In genomic region chr19:13788991-13789390, GRCh38 we compare ENCODE assay signal across 8 cellular contexts. TPM values are rescaled to one million over a fixed set of nuclear protein-coding genes. Genes with fewer than 3 reads are reported as not detected.
A peak's percentile ranks its signal among the peaks of the same experiment; 100 is the strongest.
DNase-seq lines count a peak whose midpoint lies in the region; ATAC-seq, FAIRE-seq and TF ChIP-seq lines count a peak whose summit lies in the region.

No MANE protein-coding gene starts in this region.

- H2AFZ ChIP-seq in GM12878 (ENCODE audit: control insufficient read depth, low read depth, low read length): peak overlapping the region; percentile 45

- H3K9ac ChIP-seq in GM12878 (ENCODE audit: control insufficient read depth, insufficient read depth, low read length): no peak overlapping the region

- RAD21 ChIA-PET in GM12878 (lab: Charles Lee; ENCODE audit: unreplicated experiment): interaction anchor here (1.6 to 2.6 kb wide), 2 partner anchors 57 to 73 kb away, joined by 3 to 30 read pairs; no protein-coding TSS in a partner anchor

- BruUV-seq in GM12878 (replicated peaks; lab: Mats Ljungman, UMichigan) (no TSS peak), A673 (replicated peaks; lab: Mats Ljungman, UMichigan) (no TSS peak)

- peak overlapping the region; percentile 61 for H3K4me3 Mint-ChIP-seq in CD8-positive, alpha-beta T cell
- H3K4me3 Mint-ChIP-seq in naive thymus-derived CD4-positive, alpha-beta T cell: peak overlapping the region; percentile 61 to 92 (median 68)
- no peak overlapping the region for H3K4me3 Mint-ChIP-seq in WTC11

- H3K27ac Mint-ChIP-seq in CD8-positive, alpha-beta T cell: peak overlapping the region; percentile 89
- H3K27ac Mint-ChIP-seq in naive thymus-derived CD4-positive, alpha-beta T cell: peak overlapping the region; percentile 81 to 99 (median 93)
- H3K27ac Mint-ChIP-seq in WTC11: no peak overlapping the region

- no peaks in the 10 kb centered on the region for H3K79me2 ChIP-seq in GM12878 (ENCODE audit: control insufficient read depth, insufficient read depth, low read length)

- H3K36me3 ChIP-seq in CD8-positive, alpha-beta T cell (ENCODE audit: insufficient read depth, low read length): no peaks in the 10 kb centered on the region
- H3K36me3 ChIP-seq in GM12878 (ENCODE audit: control insufficient read depth in 2 of 2, insufficient read depth in 2 of 2, low read length in 1 of 2) (no peaks in the 10 kb centered on the region), A673 (ENCODE audit: insufficient read depth, low read length, poor library complexity, severe bottlenecking) (no peaks in the 10 kb centered on the region)
- H3K36me3 ChIP-seq in naive thymus-derived CD4-positive, alpha-beta T cell (ENCODE audit: control insufficient read depth in 2 of 3, insufficient read depth in 3 of 3, low read length in 3 of 3): no peaks in the 10 kb centered on the region

- FAIRE-seq in GM12878 (lab: Jason Lieb, UNC): no peak

- H3K27ac ChIP-seq in CD8-positive, alpha-beta T cell (ENCODE audit: low read depth, low read length): no peak overlapping the region
- H3K27ac ChIP-seq in GM12878 (ENCODE audit: control insufficient read depth, insufficient read depth): no peak overlapping the region
- peak overlapping the region; percentile 63 for H3K27ac ChIP-seq in naive thymus-derived CD4-positive, alpha-beta T cell (ENCODE audit: low read depth, low read length)
- H3K27ac ChIP-seq in A673 (ENCODE audit: low read depth, low read length, poor library complexity, severe bottlenecking): no peak overlapping the region

- TF ChIP-seq POLR2A in GM12878 (IDR thresholded peaks at IDR 0.05; ENCODE audit: low read depth, low read length): no peak

- in situ Hi-C loops in GM12878 (cut with MboI): no loop called here

- TF ChIP-seq CTCF in CD8-positive, alpha-beta T cell (IDR thresholded peaks at IDR 0.05): no peak
- TF ChIP-seq CTCF in GM12878 (IDR thresholded peaks at IDR 0.05 in 2 of 3, conservative IDR thresholded peaks at IDR 0.05 in 1 of 3; ENCODE audit: control insufficient read depth in 2 of 3, extremely low read depth in 1 of 3, insufficient read depth in 1 of 3, low read depth in 3 of 3, low read length in 3 of 3) (no peak), A673 (conservative IDR thresholded peaks at IDR 0.05; ENCODE audit: low read depth, low read length) (no peak), WTC11 (IDR thresholded peaks at IDR 0.05) (no peak)

- CTCF ChIA-PET in CD8-positive, alpha-beta T cell (lab: Charles Lee): interaction anchor here (1.4 to 11.7 kb wide), 4 partner anchors 48 to 286 kb away, joined by 3 to 263 read pairs (median 12); no protein-coding TSS in a partner anchor
- CTCF ChIA-PET in GM12878 (lab: Yijun Ruan, JAX) (interaction anchor here (0.9 to 1.5 kb wide), 5 partner anchors 14 to 74 kb away, joined by 3 to 11 read pairs (median 6); partner anchors contain the start of gene C19orf53), A673 (lab: Charles Lee) (interaction anchor here (0.7 kb wide), 1 partner anchor 157 kb away, joined by 4 read pairs; no protein-coding TSS in a partner anchor), WTC11 (lab: Charles Lee) (interaction anchor here (1.0 to 2.7 kb wide), 2 partner anchors 29 to 74 kb away, joined by 3 to 13 read pairs; no protein-coding TSS in a partner anchor)
- CTCF ChIA-PET in naive thymus-derived CD4-positive, alpha-beta T cell (lab: Charles Lee): interaction anchor here (2.1 to 10.8 kb wide), 3 partner anchors 48 to 71 kb away, joined by 9 to 227 read pairs (median 9); no protein-coding TSS in a partner anchor

- peak in 4 of 7 experiments; percentile 31 to 66 (median 40) for DNase-seq in CD8-positive, alpha-beta T cell
- DNase-seq in NAMALWA (ENCODE audit: low spot score) (peak; percentile 34), GM12878 (ENCODE audit: low read depth, low spot score) (no peak), A673 (ENCODE audit: low spot score) (no peak), superior temporal gyrus (ENCODE audit: extremely low spot score) (no peak), WTC11 (ENCODE audit: low spot score) (no peak)
- peak in 3 of 9 donors; percentile 15 to 39 (median 20) for DNase-seq in naive thymus-derived CD4-positive, alpha-beta T cell

- no peaks in the 10 kb centered on the region for H3K27me3 Mint-ChIP-seq in CD8-positive, alpha-beta T cell (ENCODE audit: low read depth)
- H3K27me3 Mint-ChIP-seq in naive thymus-derived CD4-positive, alpha-beta T cell: no peaks in the 10 kb centered on the region
- H3K27me3 Mint-ChIP-seq in WTC11 (ENCODE audit: low read depth): no peaks in the 10 kb centered on the region

- WGBS in GM12878 (ENCODE audit: insufficient coverage, insufficient replicate concordance, low lambda C conversion rate, missing lambda C conversion rate): 2% methylated on average over 8 of the region's 8 CpGs

- peaks cover 40% of the 10 kb centered on the region for H3K4me1 ChIP-seq in CD8-positive, alpha-beta T cell (ENCODE audit: insufficient read depth, low read length)
- H3K4me1 ChIP-seq in GM12878 (ENCODE audit: control insufficient read depth, insufficient read depth, low read length): peaks cover 25% of the 10 kb centered on the region
- H3K4me1 ChIP-seq in naive thymus-derived CD4-positive, alpha-beta T cell (ENCODE audit: control insufficient read depth in 2 of 2, insufficient read depth in 2 of 2, low read length in 2 of 2): peaks cover 28 to 36% of the 10 kb centered on the region in 2 donors
- H3K4me1 ChIP-seq in A673 (ENCODE audit: insufficient read depth, low read length, poor library complexity, severe bottlenecking): peaks cover 11% of the 10 kb centered on the region

- H3K9me3 Mint-ChIP-seq in CD8-positive, alpha-beta T cell: no peaks in the 10 kb centered on the region
- peaks cover 0 to 1% (median 0%) of the 10 kb centered on the region in 11 donors for H3K9me3 Mint-ChIP-seq in naive thymus-derived CD4-positive, alpha-beta T cell
- H3K9me3 Mint-ChIP-seq in WTC11: no peaks in the 10 kb centered on the region

- H3K27me3 ChIP-seq in CD8-positive, alpha-beta T cell (ENCODE audit: insufficient read depth, low read length): no peaks in the 10 kb centered on the region
- H3K27me3 ChIP-seq in GM12878 (replicated peaks in 1 of 2; ENCODE audit: control insufficient read depth in 2 of 2, insufficient read depth in 2 of 2, low read length in 1 of 2): no peaks in the 10 kb centered on the region
- H3K27me3 ChIP-seq in naive thymus-derived CD4-positive, alpha-beta T cell (ENCODE audit: control insufficient read depth in 2 of 2, insufficient read depth in 2 of 2, low read length in 2 of 2): no peaks in the 10 kb centered on the region
- H3K27me3 ChIP-seq in A673 (replicated peaks; ENCODE audit: insufficient read depth, low read depth, low read length, poor library complexity): no peaks in the 10 kb centered on the region

- POLR2A ChIA-PET in CD8-positive, alpha-beta T cell (lab: Charles Lee): interaction anchor here (0.7 to 3.1 kb wide), 5 partner anchors 8 to 73 kb away, joined by 3 to 24 read pairs (median 15); partner anchors contain the start of gene C19orf53
- POLR2A ChIA-PET in GM12878 (lab: Charles Lee): interaction anchor here (0.6 to 2.0 kb wide), 3 partner anchors 46 to 73 kb away, joined by 3 to 11 read pairs (median 3); no protein-coding TSS in a partner anchor
- POLR2A ChIA-PET in naive thymus-derived CD4-positive, alpha-beta T cell (lab: Charles Lee): interaction anchor here (0.6 to 8.9 kb wide), 19 partner anchors 8 to 348 kb away, joined by 3 to 86 read pairs (median 4); partner anchors contain the start of genes C19orf53, IL27RA and RFX1
- POLR2A ChIA-PET in A673 (lab: Charles Lee; ENCODE audit: low non-redundant PET): no interaction called here
- POLR2A ChIA-PET in WTC11 (lab: Charles Lee): no interaction called here

- no peaks in the 10 kb centered on the region for H4K20me1 ChIP-seq in GM12878 (ENCODE audit: control insufficient read depth, insufficient read depth)

- peak; percentile 11 for ATAC-seq in CD8-positive, alpha-beta T cell
- ATAC-seq in GM12878 (no peak; the same call in 2 of the 3 replicates), GM18517 (IDR thresholded peaks at IDR 0.05; ENCODE audit: unreplicated experiment) (no peak), WTC11 (no peak)
- ATAC-seq in naive thymus-derived CD4-positive, alpha-beta T cell: no peak

- H3K4me1 Mint-ChIP-seq in CD8-positive, alpha-beta T cell (ENCODE audit: low read depth): peaks cover 35% of the 10 kb centered on the region
- peaks cover 7 to 51% (median 34%) of the 10 kb centered on the region in 7 donors for H3K4me1 Mint-ChIP-seq in naive thymus-derived CD4-positive, alpha-beta T cell
- H3K4me1 Mint-ChIP-seq in WTC11: peaks cover 9% of the 10 kb centered on the region

- peak overlapping the region; percentile 41; the same call in 1 of the 2 replicates for H3K4me2 ChIP-seq in GM12878 (ENCODE audit: control insufficient read depth, insufficient read depth)

- H3K4me3 ChIP-seq in CD8-positive, alpha-beta T cell (ENCODE audit: low read depth, low read length): no peak overlapping the region
- H3K4me3 ChIP-seq in GM12878: no peak overlapping the region
- no peak overlapping the region for H3K4me3 ChIP-seq in naive thymus-derived CD4-positive, alpha-beta T cell (ENCODE audit: low read length)
- H3K4me3 ChIP-seq in A673 (ENCODE audit: low read depth, low read length, poor library complexity, severe bottlenecking): no peak overlapping the region

- H3K9me3 ChIP-seq in CD8-positive, alpha-beta T cell (ENCODE audit: low read length): no peaks in the 10 kb centered on the region
- no peaks in the 10 kb centered on the region for H3K9me3 ChIP-seq in GM12878 (replicated peaks; ENCODE audit: control insufficient read depth, insufficient read depth, low read length)
- H3K9me3 ChIP-seq in naive thymus-derived CD4-positive, alpha-beta T cell (ENCODE audit: control insufficient read depth in 2 of 3, low read length in 3 of 3): no peaks in the 10 kb centered on the region
- H3K9me3 ChIP-seq in A673 (ENCODE audit: low read depth, low read length, poor library complexity, severe bottlenecking): no peaks in the 10 kb centered on the region

- no peak for TF ChIP-seq RAD21 in GM12878 (IDR thresholded peaks at IDR 0.05; ENCODE audit: insufficient read depth, low read depth, low read length)

- no peak for TF ChIP-seq EP300 in GM12878 (IDR thresholded peaks at IDR 0.05; ENCODE audit: borderline replicate concordance in 1 of 2, control insufficient read depth in 1 of 2, low read depth in 2 of 2, low read length in 2 of 2)

- intact Hi-C loops in CD8-positive, alpha-beta T cell (cut with DNase I, micrococcal nuclease): loop anchor here (5.0 kb wide), 3 partner anchors 58 to 283 kb away; partner anchors contain the start of gene MISP3 (in 1 of the 2)
- intact Hi-C loops in GM12878 (cut with micrococcal nuclease; ENCODE audit: unreplicated experiment): no loop called here
- intact Hi-C loops in naive thymus-derived CD4-positive, alpha-beta T cell (cut with micrococcal nuclease): no loop called here
- intact Hi-C loops in A673 (cut with micrococcal nuclease; ENCODE audit: unreplicated experiment): no loop called here

- SMC1A ChIA-PET in GM12878 (lab: Charles Lee; ENCODE audit: uncharacterized antibody, unreplicated experiment): interaction anchor here (1.4 to 2.8 kb wide), 3 partner anchors 14 to 73 kb away, joined by 5 to 21 read pairs (median 7); no protein-coding TSS in a partner anchor

- no peaks in the 10 kb centered on the region for H3K36me3 Mint-ChIP-seq in CD8-positive, alpha-beta T cell
- H3K36me3 Mint-ChIP-seq in naive thymus-derived CD4-positive, alpha-beta T cell: no peaks in the 10 kb centered on the region
- no peaks in the 10 kb centered on the region for H3K36me3 Mint-ChIP-seq in WTC11

RNA-seq across cellular contexts. Expression of gene ZSWIM4, which starts 6.3 kb away (rescaled TPM):
- total RNA-seq in CD8-positive, alpha-beta T cell: 1 to 10 TPM; 4.1 to 5.0 TPM
- 12.5 and 13.0 TPM in 2 replicates for total RNA-seq in GM12878 (2013; cell fraction: nucleolus; rRNA removed)
- total RNA-seq in GM12878 (2014; rRNA removed) (3.1 TPM in 2 replicates), GM12878 (2014; rRNA removed; fragmentation: Illumina TruSeq; extraction: Trizol) (1.1 and 1.2 TPM in 2 replicates), GM12878 (2021) (11.1 and 12.2 TPM in 2 replicates), A673 (2021) (9.8 and 13.7 TPM in 2 replicates), WTC11 (2021) (33.4 to 35.5 TPM (median 34.2 TPM) in 3 replicates)
- 1.1 TPM for polyA plus RNA-seq in GM12878 (2011; ENCODE audit: low read depth)
- polyA plus RNA-seq in GM12878 (2011; rRNA removed) (0.66 and 1.3 TPM in 2 replicates), GM12878 (2014; fragmentation: Illumina TruSeq; extraction: Trizol) (1.6 and 2.2 TPM in 2 replicates), GM12878 (2014; fragmentation: Nextera tagmentation; extraction: Ambion mirVana) (not detected), GM12878 (2014; rRNA removed) (5.1 and 5.6 TPM in 2 replicates), GM12878 (2016; fragmentation: Nextera tagmentation; extraction: Ambion mirVana) (1 to 10 TPM in 1 of 2 experiments, under 1 TPM in 1; 0.73 to 1.2 TPM)
- polyA plus RNA-seq in GM12878 (2011; cell fraction: cytosol; rRNA removed): 2.6 TPM in 2 replicates
- polyA plus RNA-seq in GM12878 (2011; cell fraction: nucleus; rRNA removed): 3.2 and 4.0 TPM in 2 replicates
- 4.9 and 6.1 TPM in 2 replicates for polyA plus RNA-seq in GM12878 (2012)
- polyA minus RNA-seq in GM12878 (2011; rRNA and poly(A)+ RNA removed): 1.8 and 5.0 TPM in 2 replicates
- polyA minus RNA-seq in GM12878 (2011; cell fraction: cytosol; rRNA and poly(A)+ RNA removed): 3.1 and 3.2 TPM in 2 replicates
- polyA minus RNA-seq in GM12878 (2011; cell fraction: nucleus; rRNA and poly(A)+ RNA removed): 1.9 and 2.9 TPM in 2 replicates
- 1 to 10 TPM; 4.8 to 7.8 (median 5.9) TPM for total RNA-seq in naive thymus-derived CD4-positive, alpha-beta T cell
- polyA plus RNA-seq in naive thymus-derived CD4-positive, alpha-beta T cell: 1 to 10 TPM in 1 of 2 donors, under 1 TPM in 1; 0.73 to 1.6 TPM

RNA-seq across cellular contexts. Expression of gene C19orf53, which starts 14.7 kb away (rescaled TPM):
- 100 to 1,000 TPM; 116 TPM for total RNA-seq in CD8-positive, alpha-beta T cell
- total RNA-seq in GM12878 (2013; cell fraction: nucleolus; rRNA removed): 15.6 and 16.0 TPM in 2 replicates
- 183 and 198 TPM in 2 replicates for total RNA-seq in GM12878 (2014; rRNA removed)
- 120 and 138 TPM in 2 replicates for total RNA-seq in GM12878 (2014; rRNA removed; fragmentation: Illumina TruSeq; extraction: Trizol)
- total RNA-seq in GM12878 (2021): 109 and 115 TPM in 2 replicates
- 219 TPM for polyA plus RNA-seq in GM12878 (2011; ENCODE audit: low read depth)
- 99.9 and 186 TPM in 2 replicates for polyA plus RNA-seq in GM12878 (2011; rRNA removed)
- 225 and 239 TPM in 2 replicates for polyA plus RNA-seq in GM12878 (2011; cell fraction: cytosol; rRNA removed)
- 81.5 and 116 TPM in 2 replicates for polyA plus RNA-seq in GM12878 (2011; cell fraction: nucleus; rRNA removed)
- polyA plus RNA-seq in GM12878 (2012): 194 and 199 TPM in 2 replicates
- 38.4 and 171 TPM in 2 replicates for polyA plus RNA-seq in GM12878 (2014; fragmentation: Illumina TruSeq; extraction: Trizol)
- polyA plus RNA-seq in GM12878 (2014; fragmentation: Nextera tagmentation; extraction: Ambion mirVana): 100 to 1,000 TPM; 392 to 449 TPM
- 250 and 253 TPM in 2 replicates for polyA plus RNA-seq in GM12878 (2014; rRNA removed)
- 100 to 1,000 TPM; 266 to 268 TPM for polyA plus RNA-seq in GM12878 (2016; fragmentation: Nextera tagmentation; extraction: Ambion mirVana)
- 35.0 and 80.3 TPM in 2 replicates for polyA minus RNA-seq in GM12878 (2011; rRNA and poly(A)+ RNA removed)
- polyA minus RNA-seq in GM12878 (2011; cell fraction: cytosol; rRNA and poly(A)+ RNA removed): 41.4 and 51.9 TPM in 2 replicates
- 9.3 and 19.9 TPM in 2 replicates for polyA minus RNA-seq in GM12878 (2011; cell fraction: nucleus; rRNA and poly(A)+ RNA removed)
- 100 to 1,000 TPM in 1 of 5 experiments, 10 to 100 TPM in 4; 57.2 to 108 (median 86.2) TPM for total RNA-seq in naive thymus-derived CD4-positive, alpha-beta T cell
- 100 to 1,000 TPM; 203 to 289 TPM for polyA plus RNA-seq in naive thymus-derived CD4-positive, alpha-beta T cell
- total RNA-seq in A673 (2021): 137 and 140 TPM in 2 replicates
- 102 to 112 TPM (median 110 TPM) in 3 replicates for total RNA-seq in WTC11 (2021)

RNA-seq across cellular contexts. Expression of gene MRI1, which starts 24.7 kb away (rescaled TPM):
- total RNA-seq in CD8-positive, alpha-beta T cell: 10 to 100 TPM; 14.3 to 14.8 TPM
- total RNA-seq in GM12878 (2013; cell fraction: nucleolus; rRNA removed): 86.3 and 111 TPM in 2 replicates
- 49.5 and 50.3 TPM in 2 replicates for total RNA-seq in GM12878 (2014; rRNA removed)
- total RNA-seq in GM12878 (2014; rRNA removed; fragmentation: Illumina TruSeq; extraction: Trizol): 17.0 and 17.2 TPM in 2 replicates
- 36.3 and 40.0 TPM in 2 replicates for total RNA-seq in GM12878 (2021)
- 6.0 TPM for polyA plus RNA-seq in GM12878 (2011; ENCODE audit: low read depth)
- 16.6 and 28.2 TPM in 2 replicates for polyA plus RNA-seq in GM12878 (2011; rRNA removed)
- polyA plus RNA-seq in GM12878 (2011; cell fraction: cytosol; rRNA removed): 34.3 and 54.3 TPM in 2 replicates
- 259 and 261 TPM in 2 replicates for polyA plus RNA-seq in GM12878 (2011; cell fraction: nucleus; rRNA removed)
- 21.6 and 24.4 TPM in 2 replicates for polyA plus RNA-seq in GM12878 (2012)
- 14.3 and 18.5 TPM in 2 replicates for polyA plus RNA-seq in GM12878 (2014; fragmentation: Illumina TruSeq; extraction: Trizol)
- 1 to 10 TPM; 5.4 to 7.9 TPM for polyA plus RNA-seq in GM12878 (2014; fragmentation: Nextera tagmentation; extraction: Ambion mirVana)
- 46.4 and 51.1 TPM in 2 replicates for polyA plus RNA-seq in GM12878 (2014; rRNA removed)
- polyA plus RNA-seq in GM12878 (2016; fragmentation: Nextera tagmentation; extraction: Ambion mirVana): 10 to 100 TPM; 28.4 to 30.1 TPM
- polyA minus RNA-seq in GM12878 (2011; rRNA and poly(A)+ RNA removed): 10.5 and 22.7 TPM in 2 replicates
- 13.1 and 16.3 TPM in 2 replicates for polyA minus RNA-seq in GM12878 (2011; cell fraction: cytosol; rRNA and poly(A)+ RNA removed)
- 20.1 and 25.7 TPM in 2 replicates for polyA minus RNA-seq in GM12878 (2011; cell fraction: nucleus; rRNA and poly(A)+ RNA removed)
- total RNA-seq in naive thymus-derived CD4-positive, alpha-beta T cell: 10 to 100 TPM; 29.1 to 56.2 (median 49.2) TPM
- 10 to 100 TPM in 1 of 2 donors, 1 to 10 TPM in 1; 7.1 to 22.4 TPM for polyA plus RNA-seq in naive thymus-derived CD4-positive, alpha-beta T cell
- total RNA-seq in A673 (2021): 57.9 and 63.8 TPM in 2 replicates
- total RNA-seq in WTC11 (2021): 27.9 to 29.9 TPM (median 28.1 TPM) in 3 replicates

Comparison
In these comparisons a context has a peak if more than half of its experiments do, and no peak if none do; other contexts are left out.
1. DNase-seq: peak in CD8-positive, alpha-beta T cell (4 of 7) and NAMALWA (single experiment); none in GM12878 (single experiment), A673 (single experiment), superior temporal gyrus (single experiment) and WTC11 (single experiment).
2. POLR2A ChIA-PET loops: an anchor here in CD8-positive, alpha-beta T cell (0.7 to 3.1 kb wide), GM12878 (0.6 to 2.0 kb wide) and naive thymus-derived CD4-positive, alpha-beta T cell (0.6 to 8.9 kb wide); none called in A673 and WTC11.
3. intact Hi-C loops: an anchor here in CD8-positive, alpha-beta T cell (5.0 kb wide); none called in GM12878, naive thymus-derived CD4-positive, alpha-beta T cell and A673.